Comparison of ENCODE assay signal across 10 cellular contexts in the genomic region with DNA sequence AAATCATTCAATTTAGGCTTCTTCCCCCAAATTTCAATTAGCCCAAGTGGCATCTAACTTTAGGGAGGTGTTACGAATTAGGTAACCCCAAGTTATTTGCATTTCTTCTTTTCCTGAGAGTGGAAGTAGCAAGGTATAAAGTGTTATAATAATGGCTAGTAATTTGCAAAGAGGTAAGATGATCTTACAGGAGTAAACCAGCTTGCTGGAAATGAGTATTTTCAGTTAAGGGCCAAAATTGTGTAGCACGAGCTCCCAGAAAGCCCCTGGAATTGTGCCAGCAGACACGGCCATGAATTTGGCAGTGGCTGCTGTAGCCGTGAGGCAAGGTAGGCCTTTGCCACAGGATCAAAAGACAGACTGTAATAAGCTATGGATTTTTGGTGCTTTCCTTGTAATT. TPM values are rescaled to one million over a fixed set of nuclear protein-coding genes. Genes with fewer than 3 reads are reported as not detected.
A peak's percentile ranks its signal among the peaks of the same experiment; 100 is the strongest.
DNase-seq lines count a peak whose midpoint lies in the region; ATAC-seq and TF ChIP-seq lines count a peak whose summit lies in the region.
"Had no signal": no experiment of that assay in that cellular context is flagged by ENCODE, and none has a peak within 500 bp of the region (broad histone marks: within the 10 kb centered on the region; RNA-seq: fewer than 3 reads in every experiment).

No MANE protein-coding gene starts in this region.

- peaks cover 4% of the 10 kb centered on the region for H3K9me3 Mint-ChIP-seq in chondrocyte (ENCODE audit: low read depth)

- TF ChIP-seq EP300 in ovary (IDR thresholded peaks at IDR 0.05): no peak

- H3K4me1 ChIP-seq in breast epithelium (peaks cover 0 to 4% of the 10 kb centered on the region in 2 donors), ovary (ENCODE audit: insufficient read depth) (no peaks in the 10 kb centered on the region)
- H3K4me1 ChIP-seq: SJSA1 had no signal

- no peak for TF ChIP-seq CTCF in breast epithelium (IDR thresholded peaks at IDR 0.05)
- no peak for TF ChIP-seq CTCF in ovary (IDR thresholded peaks at IDR 0.05)
- no peak for TF ChIP-seq CTCF in chondrocyte (IDR thresholded peaks at IDR 0.05)
- no peak for TF ChIP-seq CTCF in GM13976 (IDR thresholded peaks at IDR 0.05; ENCODE audit: borderline replicate concordance, control extremely low read depth, extremely low read depth, insufficient read depth, missing control alignments)

- no peaks in the 10 kb centered on the region for H3K36me3 Mint-ChIP-seq in chondrocyte (ENCODE audit: low read depth)

- H3K27me3 ChIP-seq in breast epithelium: no peaks in the 10 kb centered on the region
- no peaks in the 10 kb centered on the region for H3K27me3 ChIP-seq in ovary
- H3K27me3 ChIP-seq: hepatocyte, SJSA1 had no signal

- H3K36me3 ChIP-seq in breast epithelium: no peaks in the 10 kb centered on the region
- H3K36me3 ChIP-seq in ovary: no peaks in the 10 kb centered on the region
- H3K36me3 ChIP-seq: SJSA1 had no signal

- peak overlapping the region; percentile 76 to 84 for H3K27ac ChIP-seq in breast epithelium
- H3K27ac ChIP-seq in ovary: no peak overlapping the region
- H3K27ac ChIP-seq: hepatocyte, SJSA1 had no signal

- TF ChIP-seq POLR2A in breast epithelium (IDR thresholded peaks at IDR 0.05) (no peak), ovary (IDR thresholded peaks at IDR 0.05) (no peak)

- no peaks in the 10 kb centered on the region for H3K9me3 ChIP-seq in breast epithelium
- H3K9me3 ChIP-seq in ovary: no peaks in the 10 kb centered on the region
- H3K9me3 ChIP-seq: SJSA1 had no signal

- no peak overlapping the region for H3K4me3 Mint-ChIP-seq in chondrocyte (ENCODE audit: unreplicated experiment)

- no peak overlapping the region for H3K27ac Mint-ChIP-seq in chondrocyte (ENCODE audit: unreplicated experiment)

- intact Hi-C loops in breast epithelium (cut with DNase I; ENCODE audit: low total_unique reads): no loop called here
- intact Hi-C loops in ovary (cut with DNase I): no loop called here

- WGBS in ovary, 3 donors: 32 to 36% (median 33%) methylated on average over 4 of the region's 4 CpGs

- no peaks in the 10 kb centered on the region for H3K27me3 Mint-ChIP-seq in chondrocyte (ENCODE audit: low read depth)

- no peak overlapping the region for H3K4me3 ChIP-seq in breast epithelium
- H3K4me3 ChIP-seq in ovary: no peak overlapping the region
- H3K4me3 ChIP-seq: hepatocyte, SJSA1 had no signal

- peak; percentile 50 for ATAC-seq in GM18909 (IDR thresholded peaks at IDR 0.05; ENCODE audit: poor library complexity, unreplicated experiment)

- peaks cover 10% of the 10 kb centered on the region for H3K4me1 Mint-ChIP-seq in chondrocyte (ENCODE audit: low read depth)

- in situ Hi-C loops in GM13976 (cut with MboI; ENCODE audit: low sequenced_read_pairs, unreplicated experiment): no loop called here

- peak; percentile 88 for DNase-seq in NCI-H1105 (lab: John Stamatoyannopoulos, UW)
- DNase-seq in breast epithelium (ENCODE audit: low spot score in 2 of 2): peak; percentile 56 to 60
- peak; percentile 32 to 70 (median 41) for DNase-seq in ovary
- no peak for DNase-seq in chondrocyte (ENCODE audit: low spot score)
- DNase-seq in SIG-M5 (lab: John Stamatoyannopoulos, UW): no peak
- no peak for DNase-seq in GM13976 (ENCODE audit: low spot score)
- DNase-seq in NCI-H2107 (lab: John Stamatoyannopoulos, UW): no peak

RNA-seq across cellular contexts. Expression of a gene that starts 38.0 kb away (rescaled TPM):
- total RNA-seq in breast epithelium: 100 to 1,000 TPM; 211 to 342 (median 300) TPM
- total RNA-seq in ovary: 100 to 1,000 TPM; 164 to 350 (median 215) TPM
- polyA plus RNA-seq in ovary: 100 to 1,000 TPM; 304 to 329 TPM
- 144 to 233 TPM (median 228 TPM) in 3 replicates for total RNA-seq in chondrocyte

RNA-seq across cellular contexts. Expression of a gene that starts 44.7 kb away (rescaled TPM):
- 1 to 10 TPM in 2 of 3 donors, under 1 TPM in 1; 0.96 to 2.9 (median 2.5) TPM for total RNA-seq in breast epithelium
- 1 to 10 TPM; 2.3 to 7.9 (median 3.4) TPM for total RNA-seq in ovary
- 1 to 10 TPM; 6.1 to 6.4 TPM for polyA plus RNA-seq in ovary
- total RNA-seq in chondrocyte: 0.05 to 0.46 TPM (median 0.10 TPM) in 3 replicates
- total RNA-seq: SJSA1 had no signal

Comparison
In these comparisons a context has a peak if more than half of its experiments do, and no peak if none do; other contexts are left out.
1. DNase-seq: peak in NCI-H1105 (single experiment), breast epithelium (2 of 2) and ovary (5 of 5); none in chondrocyte (single experiment), SIG-M5 (single experiment), GM13976 (single experiment) and NCI-H2107 (single experiment).
2. H3K27ac ChIP-seq: peak in breast epithelium (2 of 2); none in ovary (0 of 2).